ENCODE assay signal across 18 cellular contexts in the genomic region with DNA sequence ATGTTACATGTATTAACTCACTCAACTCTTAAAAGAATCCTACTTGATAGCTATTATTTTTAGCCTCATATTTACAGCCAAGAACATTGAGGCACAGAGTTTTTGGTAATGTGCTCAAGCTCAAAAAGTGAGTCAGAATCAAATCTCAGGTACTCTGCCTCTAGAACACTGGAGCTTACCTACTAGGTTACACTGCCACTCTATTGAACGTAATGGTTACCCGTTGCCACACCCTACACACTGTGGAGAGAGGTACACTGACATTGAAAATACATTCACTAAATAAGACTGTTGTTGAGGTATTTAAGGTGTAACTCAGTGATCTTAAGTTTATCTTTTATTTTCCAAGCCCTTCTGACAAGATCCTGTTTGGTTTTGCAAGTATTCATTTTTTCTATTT. TPM values are rescaled to one million over a fixed set of nuclear protein-coding genes. Genes with fewer than 3 reads are reported as not detected.
"Had no signal": no experiment of that assay in that cellular context is flagged by ENCODE, and none has a peak within 500 bp of the region (broad histone marks: within the 10 kb centered on the region; RNA-seq: fewer than 3 reads in every experiment).

No MANE protein-coding gene starts in this region.

- H3K4me3 ChIP-seq: breast epithelium, dorsolateral prefrontal cortex, lung, thoracic aorta had no signal

- H3K27ac Mint-ChIP-seq: activated CD8-positive, alpha-beta memory T cell treated with anti-CD3 and anti-CD28 coated beads, Interleukin-2, amount 10 ng/mL, durations not matched to agents 7 days and 5 days; activated naive CD8-positive, alpha-beta T cell; activated T-cell treated with anti-CD3 and anti-CD28 coated beads, Interleukin-2, amount 50 U/mL, for 24 hours; naive thymus-derived CD8-positive, alpha-beta T cell; stimulated activated naive B cell treated with anti-CD40 and anti-IgM and Interleukin-4, amounts not matched to agents 10 μg/mL and 1 μg/mL and 100 μg/mL, for 72 hours; WTC11 had no signal

- H3K27me3 Mint-ChIP-seq: activated CD8-positive, alpha-beta memory T cell treated with anti-CD3 and anti-CD28 coated beads, Interleukin-2, amount 10 ng/mL, durations not matched to agents 7 days and 5 days; activated naive CD8-positive, alpha-beta T cell; activated T-cell treated with anti-CD3 and anti-CD28 coated beads, Interleukin-2, amount 50 U/mL, for 24 hours; stimulated activated naive B cell treated with anti-CD40 and anti-IgM and Interleukin-4, amounts not matched to agents 10 μg/mL and 1 μg/mL and 100 μg/mL, for 72 hours had no signal

- H3K36me3 Mint-ChIP-seq: activated CD8-positive, alpha-beta memory T cell treated with anti-CD3 and anti-CD28 coated beads, Interleukin-2, amount 10 ng/mL, durations not matched to agents 7 days and 5 days; activated naive CD8-positive, alpha-beta T cell; naive thymus-derived CD8-positive, alpha-beta T cell; stimulated activated naive B cell treated with anti-CD40 and anti-IgM and Interleukin-4, amounts not matched to agents 10 μg/mL and 1 μg/mL and 100 μg/mL, for 72 hours; WTC11 had no signal

- H3K9me3 ChIP-seq: breast epithelium, neutrophil, thoracic aorta had no signal

- H3K36me3 ChIP-seq: breast epithelium, neutrophil, thoracic aorta had no signal

- H3K27me3 ChIP-seq: breast epithelium, dorsolateral prefrontal cortex, neutrophil had no signal

- DNase-seq: activated CD8-positive, alpha-beta memory T cell treated with anti-CD3 and anti-CD28 coated beads, Interleukin-2, amount 10 ng/mL, durations not matched to agents 7 days and 5 days; activated gamma-delta T cell; activated T-cell treated with anti-CD3 and anti-CD28 coated beads, Interleukin-2, amount 50 U/mL, for 24 hours; aorta; dorsolateral prefrontal cortex; midbrain; naive thymus-derived CD8-positive, alpha-beta T cell; posterior cingulate gyrus; right cardiac atrium; stimulated activated CD4-positive, alpha-beta T cell treated with anti-CD3 and anti-CD28 coated beads, Interleukin-1b, Interleukin-23, amount 100 ng/mL, for 48 hours; stimulated activated naive B cell treated with anti-CD40 and anti-IgM and Interleukin-4, amounts not matched to agents 10 μg/mL and 1 μg/mL and 100 μg/mL, for 72 hours had no signal

- H3K9me3 Mint-ChIP-seq: activated T-cell treated with anti-CD3 and anti-CD28 coated beads, Interleukin-2, amount 50 U/mL, for 24 hours; naive thymus-derived CD8-positive, alpha-beta T cell; stimulated activated naive B cell treated with anti-CD40 and anti-IgM and Interleukin-4, amounts not matched to agents 10 μg/mL and 1 μg/mL and 100 μg/mL, for 72 hours; WTC11 had no signal

- H3K4me1 Mint-ChIP-seq: stimulated activated naive B cell treated with anti-CD40 and anti-IgM and Interleukin-4, amounts not matched to agents 10 μg/mL and 1 μg/mL and 100 μg/mL, for 72 hours had no signal

- H3K4me1 ChIP-seq: breast epithelium had no signal

- H3K4me3 Mint-ChIP-seq: activated CD8-positive, alpha-beta memory T cell treated with anti-CD3 and anti-CD28 coated beads, Interleukin-2, amount 10 ng/mL, durations not matched to agents 7 days and 5 days; activated naive CD8-positive, alpha-beta T cell; activated T-cell treated with anti-CD3 and anti-CD28 coated beads, Interleukin-2, amount 50 U/mL, for 24 hours; naive thymus-derived CD8-positive, alpha-beta T cell; stimulated activated naive B cell treated with anti-CD40 and anti-IgM and Interleukin-4, amounts not matched to agents 10 μg/mL and 1 μg/mL and 100 μg/mL, for 72 hours; WTC11 had no signal

- ATAC-seq: activated CD8-positive, alpha-beta memory T cell treated with anti-CD3 and anti-CD28 coated beads, Interleukin-2, amount 10 ng/mL, durations not matched to agents 7 days and 5 days; naive thymus-derived CD8-positive, alpha-beta T cell; right cardiac atrium; stimulated activated naive B cell treated with anti-CD40 and anti-IgM and Interleukin-4, amounts not matched to agents 10 μg/mL and 1 μg/mL and 100 μg/mL, for 72 hours; WTC11 had no signal

- H3K27ac ChIP-seq: breast epithelium, neutrophil, thoracic aorta had no signal

RNA-seq across cellular contexts. Expression of a gene that starts 17.9 kb away (rescaled TPM):
- total RNA-seq: activated CD8-positive, alpha-beta memory T cell treated with anti-CD3 and anti-CD28 coated beads, Interleukin-2, amount 10 ng/mL, durations not matched to agents 7 days and 5 days; aorta; chondrocyte; dorsolateral prefrontal cortex; naive thymus-derived CD8-positive, alpha-beta T cell; right cardiac atrium; thoracic aorta had no signal
